8 cellular contexts compared by ENCODE assay signal in the genomic region with DNA sequence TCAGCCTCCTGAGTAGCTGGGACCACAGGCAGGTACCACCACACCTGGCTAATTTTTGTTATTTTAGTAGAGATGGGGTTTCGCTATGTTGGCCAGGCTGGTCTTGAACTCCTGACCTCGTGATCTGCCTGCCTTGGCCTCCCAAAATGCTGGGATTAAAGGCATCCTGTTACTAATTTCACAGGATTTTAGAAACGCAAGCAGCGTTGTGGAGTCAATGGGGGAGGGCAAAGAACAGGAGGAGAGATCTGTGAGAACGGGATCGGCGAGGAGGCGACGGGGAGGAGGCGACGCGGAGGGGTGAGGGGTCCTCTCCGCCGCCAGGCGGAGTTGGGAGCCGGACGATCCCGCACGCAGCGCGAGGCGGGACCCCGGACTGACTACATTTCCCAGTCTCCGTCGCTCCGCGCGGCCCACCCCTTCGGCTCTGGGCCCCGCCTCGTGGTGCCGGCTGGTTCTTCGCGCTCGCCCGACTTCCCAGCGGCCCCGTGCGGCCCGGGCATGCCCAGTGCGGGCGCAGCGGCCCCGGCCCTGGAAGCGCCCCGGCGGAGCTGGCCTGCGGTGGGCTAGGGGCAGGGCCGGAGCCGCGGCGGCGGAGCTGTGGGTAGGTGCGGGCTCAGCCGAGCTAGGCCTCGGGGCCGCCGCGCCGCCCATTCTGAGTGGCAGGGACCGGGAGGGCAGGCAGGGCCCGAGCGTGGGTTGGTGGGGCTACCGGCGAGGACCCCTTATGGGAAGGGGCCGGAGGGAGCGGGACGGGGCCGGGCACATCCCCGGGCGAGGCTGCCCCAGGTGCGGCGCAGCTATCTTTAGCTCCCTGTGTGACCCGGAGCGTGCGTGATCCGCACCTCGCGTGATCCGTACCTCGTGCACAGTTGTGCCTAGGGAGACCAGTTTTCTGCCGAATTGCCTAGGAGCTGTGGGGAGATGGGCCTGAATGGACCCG.
DNase-seq lines count a peak whose midpoint lies in the region; ATAC-seq and TF ChIP-seq lines count a peak whose summit lies in the region.

A gene (plus strand): TSS at position 508 of the 943 bp plus-strand sequence. CDS start 3,051 bp downstream, outside the sequence.

- peak; percentile 65 for TF ChIP-seq CTCF in AG09319 (IDR thresholded peaks at IDR 0.05; ENCODE audit: low read depth, low read length)

- peak; percentile 97 for ATAC-seq in GM18909 (IDR thresholded peaks at IDR 0.05; ENCODE audit: poor library complexity, unreplicated experiment)
- ATAC-seq in HG03175 (IDR thresholded peaks at IDR 0.05; ENCODE audit: unreplicated experiment): peak; percentile 95

- DNase-seq in AG09319 (ENCODE audit: extremely low read depth, low read depth): peak; percentile 75
- peak; percentile 93 for DNase-seq in NCI-H345 (lab: John Stamatoyannopoulos, UW)
- DNase-seq in activated CD4-positive, CD25-positive, alpha-beta regulatory T cell (lab: John Stamatoyannopoulos, UW): peak; percentile 74 to 81 (median 78)
- DNase-seq in central memory CD4-positive, alpha-beta T cell: peak; percentile 83
- DNase-seq in iris pigment epithelial cell (ENCODE audit: low read depth): peak; percentile 91
- DNase-seq in stimulated activated CD4-positive, alpha-beta T cell treated with anti-CD3 and anti-CD28 coated beads, Interleukin-12 subunit alpha, Interleukin-12 subunit beta, amount 100 ng/mL, for 4 hours: peak; percentile 89

Comparison
In these comparisons a context has a peak if more than half of its experiments do, and no peak if none do; other contexts are left out.
1. Peak in every context shown above with its lines: DNase-seq and ATAC-seq.